Comparison of ENCODE assay signal across 15 cellular contexts in the genomic region with DNA sequence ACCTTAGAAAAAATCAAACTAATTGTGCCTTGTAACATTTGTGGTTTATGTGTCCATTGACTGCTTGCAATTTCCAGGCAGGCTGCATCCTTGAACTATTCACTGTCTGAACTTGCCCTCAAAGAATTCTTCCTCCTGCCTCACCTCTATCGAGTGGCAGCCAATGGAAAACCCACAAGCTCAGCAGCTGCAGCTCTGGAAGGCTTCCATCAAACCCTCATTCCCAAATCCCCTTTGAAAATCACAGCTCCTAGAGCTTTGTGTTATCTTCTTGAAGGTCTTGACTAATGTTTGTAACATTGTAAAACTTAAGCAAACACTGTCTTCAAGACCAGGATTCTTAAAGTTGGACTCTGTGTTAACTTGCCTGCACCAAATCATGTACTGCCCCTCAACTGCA.
DNase-seq lines count a peak whose midpoint lies in the region; ATAC-seq and TF ChIP-seq lines count a peak whose summit lies in the region.
"Had no signal": no experiment of that assay in that cellular context is flagged by ENCODE, and none has a peak within 500 bp of the region (broad histone marks: within the 10 kb centered on the region; RNA-seq: fewer than 3 reads in every experiment).

No MANE protein-coding gene starts in this region.

- H3K36me3 Mint-ChIP-seq in activated CD4-positive, alpha-beta T cell treated with anti-CD3 and anti-CD28 coated beads for 36 hours (ENCODE audit: low read depth) = peaks cover 2% of the 10 kb centered on the region

- no peak for ATAC-seq in activated CD4-positive, alpha-beta T cell treated with anti-CD3 and anti-CD28 coated beads for 36 hours
- ATAC-seq: body of pancreas, Right ventricle myocardium inferior had no signal

- H3K9me3 ChIP-seq in adrenal gland (replicated peaks in 1 of 3) = no peaks in the 10 kb centered on the region
- no peaks in the 10 kb centered on the region for H3K9me3 ChIP-seq in stomach smooth muscle (ENCODE audit: control insufficient read depth in 2 of 2, low read length in 2 of 2)
- H3K9me3 ChIP-seq: body of pancreas had no signal

- no peaks in the 10 kb centered on the region for H3K9me3 Mint-ChIP-seq in activated CD4-positive, alpha-beta T cell treated with anti-CD3 and anti-CD28 coated beads for 36 hours (ENCODE audit: low read depth)

- H3K27me3 ChIP-seq in adrenal gland (no peaks in the 10 kb centered on the region), stomach smooth muscle (ENCODE audit: control insufficient read depth in 1 of 2, insufficient read depth in 2 of 2, low read length in 2 of 2) (no peaks in the 10 kb centered on the region)
- H3K27me3 ChIP-seq: body of pancreas had no signal

- H3K4me3 ChIP-seq in adrenal gland = no peak overlapping the region
- no peak overlapping the region for H3K4me3 ChIP-seq in stomach smooth muscle (ENCODE audit: low read length in 2 of 2)
- H3K4me3 ChIP-seq: body of pancreas had no signal

- peaks cover 9% of the 10 kb centered on the region for H3K4me1 Mint-ChIP-seq in activated CD4-positive, alpha-beta T cell treated with anti-CD3 and anti-CD28 coated beads for 36 hours

- no peak overlapping the region for H3K4me3 Mint-ChIP-seq in activated CD4-positive, alpha-beta T cell treated with anti-CD3 and anti-CD28 coated beads for 36 hours

- CTCF ChIA-PET in activated CD4-positive, alpha-beta T cell treated with anti-CD3 and anti-CD28 coated beads for 36 hours (lab: Charles Lee) = interaction anchor here (0.6 kb wide), 1 partner anchor 25 kb away, joined by 3 read pairs; no protein-coding TSS in a partner anchor

- H3K27ac ChIP-seq in adrenal gland = peak overlapping the region in 3 of 5 donors; percentile 24 to 50 (median 27)
- H3K27ac ChIP-seq in stomach smooth muscle (ENCODE audit: low read length) = peak overlapping the region; percentile 3

- H3K4me1 ChIP-seq in adrenal gland (replicated peaks in 1 of 2) (peaks cover 4 to 21% of the 10 kb centered on the region in 2 donors), stomach smooth muscle (ENCODE audit: control insufficient read depth, insufficient read depth, low read length) (peaks cover 7% of the 10 kb centered on the region)

- no peak for TF ChIP-seq CTCF in adrenal gland (IDR thresholded peaks at IDR 0.05)

- no peak overlapping the region for H3K9ac ChIP-seq in stomach smooth muscle (ENCODE audit: low read length in 2 of 2)

- no peak for TF ChIP-seq POLR2A in adrenal gland (IDR thresholded peaks at IDR 0.05)

- 27 to 44% (median 37%) methylated on average over 1 of the region's 1 CpG for WGBS in adrenal gland, 4 donors

- H3K27ac Mint-ChIP-seq in activated CD4-positive, alpha-beta T cell treated with anti-CD3 and anti-CD28 coated beads for 36 hours = no peak overlapping the region

- POLR2A ChIA-PET in activated CD4-positive, alpha-beta T cell treated with anti-CD3 and anti-CD28 coated beads for 36 hours (lab: Charles Lee) = no interaction called here

- H3K27me3 Mint-ChIP-seq in activated CD4-positive, alpha-beta T cell treated with anti-CD3 and anti-CD28 coated beads for 36 hours = no peaks in the 10 kb centered on the region

- peak; percentile 18 for DNase-seq in NCI-H2171 treated with DMSO at 0.1 percent for 48 hours (lab: John Stamatoyannopoulos, UW)
- no peak for DNase-seq in NCI-H2171 (lab: John Stamatoyannopoulos, UW)
- DNase-seq in adrenal gland = peak in 5 of 7 donors; percentile 38 to 70 (median 57)
- peak; percentile 71 for DNase-seq in islet precursor cell
- DNase-seq in middle frontal gyrus (ENCODE audit: extremely low spot score, low spot score) = no peak
- DNase-seq in activated CD8-positive, alpha-beta memory T cell treated with anti-CD3 and anti-CD28 coated beads, Interleukin-2, amount 50 U/mL, for 48 hours = no peak
- DNase-seq in activated CD4-positive, alpha-beta T cell treated with anti-CD3 and anti-CD28 coated beads for 36 hours = no peak
- DNase-seq: erythroblast, Karpas-422, left cardiac atrium, NCI-H446, nucleus accumbens had no signal

- no peaks in the 10 kb centered on the region for H3K36me3 ChIP-seq in adrenal gland (replicated peaks in 1 of 2)
- H3K36me3 ChIP-seq in stomach smooth muscle (ENCODE audit: control insufficient read depth in 2 of 2, insufficient read depth in 2 of 2, low read length in 2 of 2) = no peaks in the 10 kb centered on the region

- intact Hi-C loops in adrenal gland (cut with DNase I) = no loop called here
- intact Hi-C loops in activated CD4-positive, alpha-beta T cell treated with anti-CD3 and anti-CD28 coated beads for 36 hours (cut with DNase I, micrococcal nuclease) = no loop called here

Comparison
In these comparisons a context has a peak if more than half of its experiments do, and no peak if none do; other contexts are left out.
1. DNase-seq: peak in NCI-H2171 treated with DMSO at 0.1 percent for 48 hours (single experiment), adrenal gland (5 of 7) and islet precursor cell (single experiment); none in NCI-H2171 (single experiment), middle frontal gyrus (single experiment), activated CD8-positive, alpha-beta memory T cell treated with anti-CD3 and anti-CD28 coated beads, Interleukin-2, amount 50 U/mL, for 48 hours (single experiment) and activated CD4-positive, alpha-beta T cell treated with anti-CD3 and anti-CD28 coated beads for 36 hours (single experiment).